Comparison of ENCODE assay signal across 11 cellular contexts in genomic region chr5:125961150-125961549, GRCh38.
DNase-seq lines count a peak whose midpoint lies in the region; ATAC-seq, FAIRE-seq and TF ChIP-seq lines count a peak whose summit lies in the region.
"Had no signal": no experiment of that assay in that cellular context is flagged by ENCODE, and none has a peak within 500 bp of the region (broad histone marks: within the 10 kb centered on the region; RNA-seq: fewer than 3 reads in every experiment).

No MANE protein-coding gene starts in this region.

- peak; percentile 73 for FAIRE-seq in GM12892 (lab: Jason Lieb, UNC)

- in situ Hi-C loops in GM13976 (cut with MboI; ENCODE audit: low sequenced_read_pairs, unreplicated experiment), result no loop called here

- no peaks in the 10 kb centered on the region for H3K4me1 ChIP-seq in foreskin keratinocyte
- H3K4me1 ChIP-seq: adrenal gland, esophagus squamous epithelium had no signal

- no peak overlapping the region for H3K27ac ChIP-seq in foreskin keratinocyte
- H3K27ac ChIP-seq: adrenal gland, esophagus squamous epithelium, PC-9 had no signal

- no peak for DNase-seq in GM12892 (ENCODE audit: insufficient read length)
- DNase-seq in LHCN-M2 (ENCODE audit: low read depth), result peak; percentile 0
- DNase-seq in foreskin keratinocyte, result no peak
- no peak for DNase-seq in GM13976 (ENCODE audit: low spot score)
- DNase-seq in NCI-H1048 (lab: John Stamatoyannopoulos, UW), result no peak
- DNase-seq in T-helper 9 cell, result no peak
- DNase-seq: adrenal gland, esophagus squamous epithelium, PC-9 had no signal

- TF ChIP-seq CTCF in foreskin keratinocyte (conservative IDR thresholded peaks at IDR 0.05) (no peak), GM13976 (IDR thresholded peaks at IDR 0.05; ENCODE audit: borderline replicate concordance, control extremely low read depth, extremely low read depth, insufficient read depth, missing control alignments) (no peak)

- peak; percentile 99 for ATAC-seq in GM19452 (IDR thresholded peaks at IDR 0.05; ENCODE audit: unreplicated experiment)
- peak; percentile 100 for ATAC-seq in HG02938 (IDR thresholded peaks at IDR 0.05; ENCODE audit: unreplicated experiment)
- no peak for ATAC-seq in foreskin keratinocyte

- no peaks in the 10 kb centered on the region for H3K27me3 ChIP-seq in foreskin keratinocyte
- H3K27me3 ChIP-seq: adrenal gland, esophagus squamous epithelium had no signal

- no peak for TF ChIP-seq POLR2A in GM12892 (IDR thresholded peaks at IDR 0.05; ENCODE audit: low read depth, low read length)
